In the genomic region with DNA sequence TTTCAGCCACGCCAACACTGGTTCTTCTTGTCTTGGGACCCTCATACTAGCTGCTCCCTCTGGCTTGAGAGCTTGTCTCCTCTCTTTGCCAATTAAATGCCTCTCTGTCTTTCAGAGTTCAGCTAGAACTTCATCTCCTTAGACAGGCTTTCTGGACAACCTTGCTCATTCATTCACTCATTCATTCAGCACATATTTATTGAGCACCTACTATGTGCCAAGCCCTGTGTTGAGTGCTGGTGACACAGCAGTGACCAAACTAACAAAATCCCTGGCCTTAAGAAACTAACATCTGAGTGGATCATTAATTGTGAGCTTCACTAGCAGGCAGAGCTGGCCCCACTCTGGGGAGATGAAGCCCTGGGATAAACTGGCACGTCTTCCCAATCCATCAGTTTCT, we compare ENCODE assay signal across 22 cellular contexts. TPM values are rescaled to one million over a fixed set of nuclear protein-coding genes. Genes with fewer than 3 reads are reported as not detected.
A peak's percentile ranks its signal among the peaks of the same experiment; 100 is the strongest.
DNase-seq lines count a peak whose midpoint lies in the region; ATAC-seq, FAIRE-seq and TF ChIP-seq lines count a peak whose summit lies in the region.
"Had no signal": no experiment of that assay in that cellular context is flagged by ENCODE, and none has a peak within 500 bp of the region (broad histone marks: within the 10 kb centered on the region; RNA-seq: fewer than 3 reads in every experiment).

No MANE protein-coding gene starts in this region.

- BruUV-seq in MCF 10A (replicated peaks; lab: Mats Ljungman, UMichigan) (no TSS peak), mammary epithelial cell (replicated peaks; lab: Mats Ljungman, UMichigan) (no TSS peak), K562 (replicated peaks; lab: Mats Ljungman, UMichigan) (no TSS peak)

- CTCF ChIA-PET in MCF 10A (lab: Yijun Ruan, JAX) = interaction anchor here (0.8 to 1.3 kb wide), 4 partner anchors 17 to 129 kb away, joined by 3 to 7 read pairs (median 4); no protein-coding TSS in a partner anchor
- CTCF ChIA-PET in mammary epithelial cell (lab: Charles Lee; ENCODE audit: low non-redundant PET) = no interaction called here
- CTCF ChIA-PET in K562 (lab: Yijun Ruan, JAX; ENCODE audit: low intra/inter-chr PET ratio) = no interaction called here

- H3K27me3 ChIP-seq in mammary epithelial cell (ENCODE audit: insufficient read depth, low read length) (no peaks in the 10 kb centered on the region), left ventricle myocardium inferior (ENCODE audit: low read depth) (peaks cover 27% of the 10 kb centered on the region), K562 (ENCODE audit: control insufficient read depth in 2 of 2, insufficient read depth in 2 of 2, low read length in 2 of 2) (peaks cover 48 to 86% of the 10 kb centered on the region in 2 experiments; a peak in 4 of 5 replicates), esophagus muscularis mucosa (peaks cover 0 to 18% (median 0%) of the 10 kb centered on the region in 4 donors)

- H3K9me1 ChIP-seq in K562 (ENCODE audit: control insufficient read depth, insufficient read depth, low read length) = no peaks in the 10 kb centered on the region

- H3K9me3 ChIP-seq in mammary epithelial cell (replicated peaks; ENCODE audit: insufficient read depth, low read length) (no peaks in the 10 kb centered on the region), left ventricle myocardium inferior (replicated peaks) (no peaks in the 10 kb centered on the region), K562 (replicated peaks; ENCODE audit: control insufficient read depth, insufficient read depth, low read depth, low read length) (no peaks in the 10 kb centered on the region), esophagus muscularis mucosa (no peaks in the 10 kb centered on the region)
- H3K9me3 ChIP-seq: A549, Caco-2 had no signal

- no peaks in the 10 kb centered on the region for H3K9me3 Mint-ChIP-seq in MCF 10A (ENCODE audit: unreplicated experiment)
- H3K9me3 Mint-ChIP-seq in stimulated activated naive B cell treated with anti-CD40 and anti-IgM and Interleukin-4, amounts not matched to agents 10 μg/mL and 1 μg/mL and 100 μg/mL, for 72 hours = no peaks in the 10 kb centered on the region
- H3K9me3 Mint-ChIP-seq: CD4-positive, alpha-beta T cell; HFFc6 had no signal

- DNase-seq in MCF 10A (ENCODE audit: unreplicated experiment) (no peak), mammary epithelial cell (no peak), left ventricle myocardium inferior (no peak), cardiac septum (ENCODE audit: low spot score) (no peak), K562 (ENCODE audit: extremely low read depth in 1 of 4, low spot score in 3 of 4) (no peak), esophagus muscularis mucosa (ENCODE audit: extremely low spot score) (no peak)
- DNase-seq in stimulated activated naive B cell treated with anti-CD40 and anti-IgM and Interleukin-4, amounts not matched to agents 10 μg/mL and 1 μg/mL and 100 μg/mL, for 72 hours = no peak
- DNase-seq: AML-193; Caco-2; CD4-positive, alpha-beta T cell; GM23248; HCEC 1CT; HFFc6 had no signal

- TF ChIP-seq EP300 in K562 (IDR thresholded peaks at IDR 0.05; ENCODE audit: low read length) (no peak), esophagus muscularis mucosa (IDR thresholded peaks at IDR 0.05) (no peak)

- 91% methylated on average over 2 of the region's 2 CpGs for WGBS in mammary epithelial cell (ENCODE audit: low coverage, missing lambda C conversion rate)
- 0% methylated on average over 2 of the region's 2 CpGs for WGBS in K562 (ENCODE audit: insufficient coverage, low coverage, missing lambda C conversion rate)
- 98% methylated on average over 2 of the region's 2 CpGs for WGBS in esophagus muscularis mucosa

- H3K27ac Mint-ChIP-seq in MCF 10A (ENCODE audit: low read depth, unreplicated experiment) = peak overlapping the region; percentile 22
- H3K27ac Mint-ChIP-seq in stimulated activated naive B cell treated with anti-CD40 and anti-IgM and Interleukin-4, amounts not matched to agents 10 μg/mL and 1 μg/mL and 100 μg/mL, for 72 hours = peak overlapping the region; percentile 14
- H3K27ac Mint-ChIP-seq: CD4-positive, alpha-beta T cell; HFFc6 had no signal

- TF ChIP-seq POLR2A in K562 (conservative IDR thresholded peaks at IDR 0.05) = no peak
- no peak for TF ChIP-seq POLR2A in esophagus muscularis mucosa (IDR thresholded peaks at IDR 0.05; ENCODE audit: low read depth)

- H3K4me2 ChIP-seq in mammary epithelial cell (ENCODE audit: insufficient read depth, low read depth, low read length) = no peak overlapping the region
- H3K4me2 ChIP-seq in K562 (ENCODE audit: insufficient read depth, low read length) = no peak overlapping the region
- H3K4me2 ChIP-seq: A549 had no signal

- no peak overlapping the region for H2AFZ ChIP-seq in mammary epithelial cell (ENCODE audit: low read depth, low read length)
- no peak overlapping the region for H2AFZ ChIP-seq in K562 (ENCODE audit: low read depth, low read length)
- H2AFZ ChIP-seq: GM23248 had no signal

- H3K27me3 Mint-ChIP-seq in MCF 10A (ENCODE audit: insufficient read depth, unreplicated experiment) = no peaks in the 10 kb centered on the region
- peaks cover 22 to 31% of the 10 kb centered on the region in 2 donors for H3K27me3 Mint-ChIP-seq in stimulated activated naive B cell treated with anti-CD40 and anti-IgM and Interleukin-4, amounts not matched to agents 10 μg/mL and 1 μg/mL and 100 μg/mL, for 72 hours

- no peak overlapping the region for H3K4me3 Mint-ChIP-seq in MCF 10A (ENCODE audit: unreplicated experiment)
- H3K4me3 Mint-ChIP-seq in stimulated activated naive B cell treated with anti-CD40 and anti-IgM and Interleukin-4, amounts not matched to agents 10 μg/mL and 1 μg/mL and 100 μg/mL, for 72 hours = no peak overlapping the region
- H3K4me3 Mint-ChIP-seq: CD4-positive, alpha-beta T cell; HFFc6 had no signal

- peaks cover 42% of the 10 kb centered on the region for H3K4me1 ChIP-seq in mammary epithelial cell (ENCODE audit: insufficient read depth, low read length)
- H3K4me1 ChIP-seq in left ventricle myocardium inferior = peaks cover 45% of the 10 kb centered on the region
- H3K4me1 ChIP-seq in K562 (replicated peaks in 1 of 2; ENCODE audit: control insufficient read depth in 2 of 2, insufficient read depth in 2 of 2, low read length in 2 of 2) = peaks cover 0 to 11% of the 10 kb centered on the region in 2 experiments; a peak in 2 of 5 replicates
- peaks cover 0 to 19% (median 4%) of the 10 kb centered on the region in 4 donors for H3K4me1 ChIP-seq in esophagus muscularis mucosa
- H3K4me1 ChIP-seq: Caco-2 had no signal

- intact Hi-C loops in MCF 10A (cut with micrococcal nuclease) = no loop called here
- intact Hi-C loops in mammary epithelial cell (cut with micrococcal nuclease) = no loop called here
- intact Hi-C loops in left ventricle myocardium inferior (cut with micrococcal nuclease) = no loop called here
- intact Hi-C loops in cardiac septum (cut with DNase I) = no loop called here
- intact Hi-C loops in K562 (cut with micrococcal nuclease) = no loop called here
- intact Hi-C loops in esophagus muscularis mucosa (cut with DNase I) = no loop called here

- H3K9ac ChIP-seq in mammary epithelial cell (ENCODE audit: insufficient read depth, low read length) (no peak overlapping the region), K562 (ENCODE audit: insufficient read depth in 1 of 2, low read depth in 2 of 2, low read length in 2 of 2) (no peak overlapping the region)
- H3K9ac ChIP-seq: GM23248 had no signal

- H3K36me3 Mint-ChIP-seq in MCF 10A (ENCODE audit: insufficient read depth, unreplicated experiment) = no peaks in the 10 kb centered on the region
- no peaks in the 10 kb centered on the region for H3K36me3 Mint-ChIP-seq in stimulated activated naive B cell treated with anti-CD40 and anti-IgM and Interleukin-4, amounts not matched to agents 10 μg/mL and 1 μg/mL and 100 μg/mL, for 72 hours

- TF ChIP-seq CTCF in MCF 10A (IDR thresholded peaks at IDR 0.05; ENCODE audit: unreplicated experiment) (no peak), mammary epithelial cell (conservative IDR thresholded peaks at IDR 0.05 in 1 of 2, IDR thresholded peaks at IDR 0.05 in 1 of 2; ENCODE audit: extremely low read depth in 1 of 2, insufficient read depth in 1 of 2, low read depth in 1 of 2, low read length in 2 of 2) (no peak), left ventricle myocardium inferior (IDR thresholded peaks at IDR 0.05; ENCODE audit: borderline replicate concordance) (no peak), K562 (IDR thresholded peaks at IDR 0.05 in 2 of 3, conservative IDR thresholded peaks at IDR 0.05 in 1 of 3; ENCODE audit: insufficient read depth in 2 of 3, low read depth in 1 of 3, low read length in 3 of 3) (no peak), esophagus muscularis mucosa (IDR thresholded peaks at IDR 0.05) (no peak)

- H4K20me1 ChIP-seq in mammary epithelial cell (ENCODE audit: insufficient read depth, low read length) (no peaks in the 10 kb centered on the region), K562 (replicated peaks; ENCODE audit: control insufficient read depth, insufficient read depth, low read length) (peaks cover 15% of the 10 kb centered on the region)

- H3K4me3 ChIP-seq in mammary epithelial cell (replicated peaks in 1 of 3; ENCODE audit: insufficient read depth in 1 of 3, low read depth in 2 of 3, low read length in 3 of 3) (no peak overlapping the region), left ventricle myocardium inferior (no peak overlapping the region), K562 (no peak overlapping the region), esophagus muscularis mucosa (no peak overlapping the region)
- H3K4me3 ChIP-seq: A549, GM23248 had no signal

- peaks cover 49% of the 10 kb centered on the region for H3K4me1 Mint-ChIP-seq in MCF 10A (ENCODE audit: insufficient read depth, unreplicated experiment)
- H3K4me1 Mint-ChIP-seq in stimulated activated naive B cell treated with anti-CD40 and anti-IgM and Interleukin-4, amounts not matched to agents 10 μg/mL and 1 μg/mL and 100 μg/mL, for 72 hours = no peaks in the 10 kb centered on the region

- no peak for FAIRE-seq in K562 (lab: Jason Lieb, UNC)
- FAIRE-seq: A549, D721Med, G401.6, GM12891, GM19239, H54, HTR-8/SVneo had no signal

- no peak overlapping the region for H3K27ac ChIP-seq in mammary epithelial cell (ENCODE audit: insufficient read depth, low read depth, low read length)
- peak overlapping the region; percentile 90 for H3K27ac ChIP-seq in left ventricle myocardium inferior (replicated peaks)
- H3K27ac ChIP-seq in K562 (ENCODE audit: extremely low read depth, low read depth, low read length) = no peak overlapping the region
- no peak overlapping the region for H3K27ac ChIP-seq in esophagus muscularis mucosa (replicated peaks in 1 of 4)
- H3K27ac ChIP-seq: 22Rv1, A549, C4-2B, GM23248 had no signal

- in situ Hi-C loops in mammary epithelial cell (cut with MboI; ENCODE audit: low sequenced_read_pairs in 2 of 2) = no loop called here
- in situ Hi-C loops in K562 (cut with MboI) = no loop called here

- dilution Hi-C loops in mammary epithelial cell (cut with HindIII; ENCODE audit: low sequenced_read_pairs) = no loop called here

- H3K79me2 ChIP-seq in mammary epithelial cell (ENCODE audit: insufficient read depth, low read length) (no peaks in the 10 kb centered on the region), K562 (ENCODE audit: control insufficient read depth, insufficient read depth, low read length) (no peaks in the 10 kb centered on the region)

- no peak for TF ChIP-seq RAD21 in K562 (CRISPR knock-in tag; conservative IDR thresholded peaks at IDR 0.05 in 1 of 2, IDR thresholded peaks at IDR 0.05 in 1 of 2)

- no peak for ATAC-seq in K562
- no peak for ATAC-seq in stimulated activated naive B cell treated with anti-CD40 and anti-IgM and Interleukin-4, amounts not matched to agents 10 μg/mL and 1 μg/mL and 100 μg/mL, for 72 hours (replicated peaks)
- ATAC-seq: A549 had no signal

- no peaks in the 10 kb centered on the region for H3K36me3 ChIP-seq in mammary epithelial cell (ENCODE audit: insufficient read depth, low read length)
- no peaks in the 10 kb centered on the region for H3K36me3 ChIP-seq in left ventricle myocardium inferior
- no peaks in the 10 kb centered on the region for H3K36me3 ChIP-seq in K562 (ENCODE audit: control insufficient read depth, insufficient read depth, low read length)
- H3K36me3 ChIP-seq in esophagus muscularis mucosa = no peaks in the 10 kb centered on the region

- POLR2A ChIA-PET in MCF 10A (lab: Yijun Ruan, JAX) = interaction anchor here (1.0 kb wide), 1 partner anchor 17 kb away, joined by 3 read pairs; no protein-coding TSS in a partner anchor
- POLR2A ChIA-PET in K562 (lab: Yijun Ruan, JAX) = no interaction called here

RNA-seq across cellular contexts. Expression of gene CASZ1, which starts 24.9 kb away (rescaled TPM):
- 11.1 and 13.2 TPM in 2 replicates for total RNA-seq in MCF 10A (2022)
- total RNA-seq in mammary epithelial cell = 10 to 100 TPM; 13.0 to 14.1 TPM
- 4.3 TPM for polyA plus RNA-seq in mammary epithelial cell
- polyA minus RNA-seq in mammary epithelial cell = 4.5 TPM
- 56.3 TPM for total RNA-seq in left ventricle myocardium inferior
- total RNA-seq in cardiac septum = 82.0 TPM
- total RNA-seq in K562 (2011; cell fraction: chromatin; rRNA removed; ENCODE audit: low replicate concordance) = 1.3 and 4.2 TPM in 2 replicates
- total RNA-seq in K562 (2011; cell fraction: nucleolus; rRNA removed) = 2.4 and 2.7 TPM in 2 replicates
- total RNA-seq in K562 (2011; cell fraction: nucleoplasm; rRNA removed) = 2.3 and 3.1 TPM in 2 replicates
- 1.1 and 2.2 TPM in 2 replicates for total RNA-seq in K562 (2014; rRNA removed)
- 0.19 and 0.22 TPM in 2 replicates for total RNA-seq in K562 (2014; rRNA removed; fragmentation: Illumina TruSeq; extraction: Trizol)
- 0.64 and 0.87 TPM in 2 replicates for total RNA-seq in K562 (2015; rRNA removed; fragmentation: Illumina TruSeq; extraction: Trizol)
- total RNA-seq in K562 (2021) = 2.4 and 2.8 TPM in 2 replicates
- 0.52 and 1.5 TPM in 2 replicates for polyA plus RNA-seq in K562 (2011; rRNA removed)
- 1.1 and 1.2 TPM in 2 replicates for polyA plus RNA-seq in K562 (2011; cell fraction: cytosol; rRNA removed)
- 2.4 and 3.4 TPM in 2 replicates for polyA plus RNA-seq in K562 (2011; cell fraction: nucleus; rRNA removed)
- 0.77 and 2.0 TPM in 2 replicates for polyA plus RNA-seq in K562 (2012)
- 0.65 and 1.00 TPM in 2 replicates for polyA plus RNA-seq in K562 (2014; fragmentation: Illumina TruSeq; extraction: Trizol)
- polyA plus RNA-seq in K562 (2014; fragmentation: Nextera tagmentation; extraction: Ambion mirVana) = under 1 TPM in 1 of 2 experiments, not detected in 1; 0.01 TPM
- 3.1 and 4.0 TPM in 2 replicates for polyA plus RNA-seq in K562 (2014; rRNA removed)
- 0.53 and 0.69 TPM in 2 replicates for polyA minus RNA-seq in K562 (2011; rRNA and poly(A)+ RNA removed)
- polyA minus RNA-seq in K562 (2011; cell fraction: cytosol; rRNA and poly(A)+ RNA removed) = 0.38 and 1.0 TPM in 2 replicates
- 1.9 and 2.1 TPM in 2 replicates for polyA minus RNA-seq in K562 (2011; cell fraction: nucleus; rRNA and poly(A)+ RNA removed)
- total RNA-seq in esophagus muscularis mucosa = 10 to 100 TPM; 21.9 to 60.2 (median 29.6) TPM
